8 cellular contexts compared by ENCODE assay signal in genomic region chr3:6242104-6242503, GRCh38.
"Had no signal": no experiment of that assay in that cellular context is flagged by ENCODE, and none has a peak within 500 bp of the region (broad histone marks: within the 10 kb centered on the region; RNA-seq: fewer than 3 reads in every experiment).

No MANE protein-coding gene starts in this region.

- H3K9me3 ChIP-seq: HAP-1 had no signal

- H2AFZ ChIP-seq: GM23248, GM23338 had no signal

- H3K4me3 ChIP-seq: GM23248, GM23338, HAP-1 had no signal

- H3K4me2 ChIP-seq: GM23338 had no signal

- H3K36me3 ChIP-seq: HAP-1 had no signal

- DNase-seq: GM23248, GOT3, H7, HCEC 1CT, HFFc6 had no signal

- H3K27ac Mint-ChIP-seq: GM23338, HFFc6 had no signal

- H3K27ac ChIP-seq: GM23248 had no signal

- H3K4me1 ChIP-seq: HAP-1 had no signal

- H3K9ac ChIP-seq: GM23248 had no signal

- H3K4me1 Mint-ChIP-seq: GM23338 had no signal

- ATAC-seq: GM23338, HCT116 had no signal

- H3K4me3 Mint-ChIP-seq: GM23338, HFFc6 had no signal
